1 cellular context compared by ENCODE assay signal in the genomic region with DNA sequence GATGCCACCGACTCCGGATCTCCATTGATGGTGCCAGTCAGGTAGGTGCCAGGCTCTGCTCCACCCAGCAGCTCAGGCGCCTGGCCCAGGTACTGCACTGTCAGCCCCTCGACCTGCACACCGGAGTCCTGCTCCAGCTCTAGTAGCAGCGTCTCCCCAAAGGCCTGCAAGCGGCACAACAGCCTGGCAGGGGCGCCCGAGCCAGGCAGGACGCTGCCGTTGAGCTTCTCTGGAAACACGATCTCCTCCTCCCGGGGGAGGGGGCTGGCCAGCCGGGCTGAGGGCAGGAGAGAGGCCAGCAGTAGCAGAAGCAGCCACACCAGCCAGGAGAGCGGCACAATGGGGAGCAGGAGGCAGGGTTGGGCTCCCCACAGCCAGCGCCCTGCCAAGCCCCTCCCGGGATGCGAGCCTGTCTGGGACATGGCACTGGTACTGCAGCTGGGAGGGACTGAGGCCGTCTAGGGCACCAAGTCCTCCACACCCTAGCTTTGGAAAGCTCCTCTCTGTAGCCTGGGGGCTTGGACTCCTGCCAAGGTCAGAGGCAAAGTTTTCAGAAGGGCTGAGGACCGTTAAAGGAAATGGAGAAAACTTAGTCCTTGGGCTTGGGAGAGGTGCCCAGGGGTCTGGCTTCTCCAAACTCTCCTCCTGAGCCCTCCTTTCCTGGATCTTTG.
A peak's percentile ranks its signal among the peaks of the same experiment; 100 is the strongest.
TF ChIP-seq lines count a peak whose summit lies in the region.

No MANE protein-coding gene starts in this region.

TF ChIP-seq in HEK293, 187 proteins besides CTCF, POLR2A, EP300 and RAD21 (continued from another document and continues in another):
- TF ChIP-seq, protein P1, sequence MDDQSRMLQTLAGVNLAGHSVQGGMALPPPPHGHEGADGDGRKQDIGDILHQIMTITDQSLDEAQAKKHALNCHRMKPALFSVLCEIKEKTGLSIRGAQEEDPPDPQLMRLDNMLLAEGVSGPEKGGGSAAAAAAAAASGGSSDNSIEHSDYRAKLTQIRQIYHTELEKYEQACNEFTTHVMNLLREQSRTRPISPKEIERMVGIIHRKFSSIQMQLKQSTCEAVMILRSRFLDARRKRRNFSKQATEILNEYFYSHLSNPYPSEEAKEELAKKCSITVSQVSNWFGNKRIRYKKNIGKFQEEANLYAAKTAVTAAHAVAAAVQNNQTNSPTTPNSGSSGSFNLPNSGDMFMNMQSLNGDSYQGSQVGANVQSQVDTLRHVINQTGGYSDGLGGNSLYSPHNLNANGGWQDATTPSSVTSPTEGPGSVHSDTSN (CRISPR knock-in tag; IDR thresholded peaks at IDR 0.05), result 0 out of 2 replicates have a peak, but pooled peaks have one; percentile 44
- TF ChIP-seq, protein P2, sequence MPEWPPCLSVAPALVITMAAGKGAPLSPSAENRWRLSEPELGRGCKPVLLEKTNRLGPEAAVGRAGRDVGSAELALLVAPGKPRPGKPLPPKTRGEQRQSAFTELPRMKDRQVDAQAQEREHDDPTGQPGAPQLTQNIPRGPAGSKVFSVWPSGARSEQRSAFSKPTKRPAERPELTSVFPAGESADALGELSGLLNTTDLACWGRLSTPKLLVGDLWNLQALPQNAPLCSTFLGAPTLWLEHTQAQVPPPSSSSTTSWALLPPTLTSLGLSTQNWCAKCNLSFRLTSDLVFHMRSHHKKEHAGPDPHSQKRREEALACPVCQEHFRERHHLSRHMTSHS (tag by site-specific recombination; IDR thresholded peaks at IDR 0.05), result no peak
- TF ChIP-seq, protein P3, sequence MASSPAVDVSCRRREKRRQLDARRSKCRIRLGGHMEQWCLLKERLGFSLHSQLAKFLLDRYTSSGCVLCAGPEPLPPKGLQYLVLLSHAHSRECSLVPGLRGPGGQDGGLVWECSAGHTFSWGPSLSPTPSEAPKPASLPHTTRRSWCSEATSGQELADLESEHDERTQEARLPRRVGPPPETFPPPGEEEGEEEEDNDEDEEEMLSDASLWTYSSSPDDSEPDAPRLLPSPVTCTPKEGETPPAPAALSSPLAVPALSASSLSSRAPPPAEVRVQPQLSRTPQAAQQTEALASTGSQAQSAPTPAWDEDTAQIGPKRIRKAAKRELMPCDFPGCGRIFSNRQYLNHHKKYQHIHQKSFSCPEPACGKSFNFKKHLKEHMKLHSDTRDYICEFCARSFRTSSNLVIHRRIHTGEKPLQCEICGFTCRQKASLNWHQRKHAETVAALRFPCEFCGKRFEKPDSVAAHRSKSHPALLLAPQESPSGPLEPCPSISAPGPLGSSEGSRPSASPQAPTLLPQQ (tag by site-specific recombination; IDR thresholded peaks at IDR 0.05), result no peak
- TF ChIP-seq, protein P4, sequence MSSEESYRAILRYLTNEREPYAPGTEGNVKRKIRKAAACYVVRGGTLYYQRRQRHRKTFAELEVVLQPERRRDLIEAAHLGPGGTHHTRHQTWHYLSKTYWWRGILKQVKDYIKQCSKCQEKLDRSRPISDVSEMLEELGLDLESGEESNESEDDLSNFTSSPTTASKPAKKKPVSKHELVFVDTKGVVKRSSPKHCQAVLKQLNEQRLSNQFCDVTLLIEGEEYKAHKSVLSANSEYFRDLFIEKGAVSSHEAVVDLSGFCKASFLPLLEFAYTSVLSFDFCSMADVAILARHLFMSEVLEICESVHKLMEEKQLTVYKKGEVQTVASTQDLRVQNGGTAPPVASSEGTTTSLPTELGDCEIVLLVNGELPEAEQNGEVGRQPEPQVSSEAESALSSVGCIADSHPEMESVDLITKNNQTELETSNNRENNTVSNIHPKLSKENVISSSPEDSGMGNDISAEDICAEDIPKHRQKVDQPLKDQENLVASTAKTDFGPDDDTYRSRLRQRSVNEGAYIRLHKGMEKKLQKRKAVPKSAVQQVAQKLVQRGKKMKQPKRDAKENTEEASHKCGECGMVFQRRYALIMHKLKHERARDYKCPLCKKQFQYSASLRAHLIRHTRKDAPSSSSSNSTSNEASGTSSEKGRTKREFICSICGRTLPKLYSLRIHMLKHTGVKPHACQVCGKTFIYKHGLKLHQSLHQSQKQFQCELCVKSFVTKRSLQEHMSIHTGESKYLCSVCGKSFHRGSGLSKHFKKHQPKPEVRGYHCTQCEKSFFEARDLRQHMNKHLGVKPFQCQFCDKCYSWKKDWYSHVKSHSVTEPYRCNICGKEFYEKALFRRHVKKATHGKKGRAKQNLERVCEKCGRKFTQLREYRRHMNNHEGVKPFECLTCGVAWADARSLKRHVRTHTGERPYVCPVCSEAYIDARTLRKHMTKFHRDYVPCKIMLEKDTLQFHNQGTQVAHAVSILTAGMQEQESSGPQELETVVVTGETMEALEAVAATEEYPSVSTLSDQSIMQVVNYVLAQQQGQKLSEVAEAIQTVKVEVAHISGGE (tag by site-specific recombination; conservative IDR thresholded peaks at IDR 0.05; ENCODE audit: low read depth), result no peak
- TF ChIP-seq ZNF394 (tag by site-specific recombination; IDR thresholded peaks at IDR 0.05; ENCODE audit: borderline replicate concordance) (peak; percentile 43; the same call in 1 of the 2 replicates), KLF7 (tag by site-specific recombination; IDR thresholded peaks at IDR 0.05; ENCODE audit: borderline replicate concordance) (no peak), ZSCAN23 (tag by site-specific recombination; IDR thresholded peaks at IDR 0.05) (no peak), ZNF266 (tag by site-specific recombination; IDR thresholded peaks at IDR 0.05; ENCODE audit: low read depth) (no peak), ZNF274 (IDR thresholded peaks at IDR 0.05; ENCODE audit: low read length) (no peak), ZNF274 (tag by site-specific recombination; IDR thresholded peaks at IDR 0.05; ENCODE audit: borderline replicate concordance) (no peak), ZNF530 (tag by site-specific recombination; IDR thresholded peaks at IDR 0.05; ENCODE audit: low read depth) (no peak), YY1 (tag by site-specific recombination; IDR thresholded peaks at IDR 0.05) (no peak), ZNF23 (tag by site-specific recombination; IDR thresholded peaks at IDR 0.05; ENCODE audit: borderline replicate concordance) (no peak), GFI1B (tag by site-specific recombination; IDR thresholded peaks at IDR 0.05) (no peak), ZBTB48 (tag by site-specific recombination; IDR thresholded peaks at IDR 0.05) (0 out of 2 replicates have a peak, but pooled peaks have one; percentile 48), ZNF426 (tag by site-specific recombination; IDR thresholded peaks at IDR 0.05) (no peak), ZNF768 (tag by site-specific recombination; IDR thresholded peaks at IDR 0.05) (no peak)
- TF ChIP-seq, protein P5, sequence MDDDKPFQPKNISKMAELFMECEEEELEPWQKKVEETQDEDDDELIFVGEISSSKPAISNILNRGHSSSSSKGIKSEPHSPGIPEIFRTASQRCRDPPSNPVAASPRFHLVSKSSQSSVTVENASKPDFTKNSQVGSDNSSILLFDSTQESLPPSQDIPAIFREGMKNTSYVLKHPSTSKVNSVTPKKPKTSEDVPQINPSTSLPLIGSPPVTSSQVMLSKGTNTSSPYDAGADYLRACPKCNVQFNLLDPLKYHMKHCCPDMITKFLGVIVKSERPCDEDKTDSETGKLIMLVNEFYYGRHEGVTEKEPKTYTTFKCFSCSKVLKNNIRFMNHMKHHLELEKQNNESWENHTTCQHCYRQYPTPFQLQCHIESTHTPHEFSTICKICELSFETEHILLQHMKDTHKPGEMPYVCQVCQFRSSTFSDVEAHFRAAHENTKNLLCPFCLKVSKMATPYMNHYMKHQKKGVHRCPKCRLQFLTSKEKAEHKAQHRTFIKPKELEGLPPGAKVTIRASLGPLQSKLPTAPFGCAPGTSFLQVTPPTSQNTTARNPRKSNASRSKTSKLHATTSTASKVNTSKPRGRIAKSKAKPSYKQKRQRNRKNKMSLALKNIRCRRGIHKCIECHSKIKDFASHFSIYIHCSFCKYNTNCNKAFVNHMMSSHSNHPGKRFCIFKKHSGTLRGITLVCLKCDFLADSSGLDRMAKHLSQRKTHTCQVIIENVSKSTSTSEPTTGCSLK (tag by site-specific recombination; IDR thresholded peaks at IDR 0.05), result no peak
- TF ChIP-seq, protein P6, sequence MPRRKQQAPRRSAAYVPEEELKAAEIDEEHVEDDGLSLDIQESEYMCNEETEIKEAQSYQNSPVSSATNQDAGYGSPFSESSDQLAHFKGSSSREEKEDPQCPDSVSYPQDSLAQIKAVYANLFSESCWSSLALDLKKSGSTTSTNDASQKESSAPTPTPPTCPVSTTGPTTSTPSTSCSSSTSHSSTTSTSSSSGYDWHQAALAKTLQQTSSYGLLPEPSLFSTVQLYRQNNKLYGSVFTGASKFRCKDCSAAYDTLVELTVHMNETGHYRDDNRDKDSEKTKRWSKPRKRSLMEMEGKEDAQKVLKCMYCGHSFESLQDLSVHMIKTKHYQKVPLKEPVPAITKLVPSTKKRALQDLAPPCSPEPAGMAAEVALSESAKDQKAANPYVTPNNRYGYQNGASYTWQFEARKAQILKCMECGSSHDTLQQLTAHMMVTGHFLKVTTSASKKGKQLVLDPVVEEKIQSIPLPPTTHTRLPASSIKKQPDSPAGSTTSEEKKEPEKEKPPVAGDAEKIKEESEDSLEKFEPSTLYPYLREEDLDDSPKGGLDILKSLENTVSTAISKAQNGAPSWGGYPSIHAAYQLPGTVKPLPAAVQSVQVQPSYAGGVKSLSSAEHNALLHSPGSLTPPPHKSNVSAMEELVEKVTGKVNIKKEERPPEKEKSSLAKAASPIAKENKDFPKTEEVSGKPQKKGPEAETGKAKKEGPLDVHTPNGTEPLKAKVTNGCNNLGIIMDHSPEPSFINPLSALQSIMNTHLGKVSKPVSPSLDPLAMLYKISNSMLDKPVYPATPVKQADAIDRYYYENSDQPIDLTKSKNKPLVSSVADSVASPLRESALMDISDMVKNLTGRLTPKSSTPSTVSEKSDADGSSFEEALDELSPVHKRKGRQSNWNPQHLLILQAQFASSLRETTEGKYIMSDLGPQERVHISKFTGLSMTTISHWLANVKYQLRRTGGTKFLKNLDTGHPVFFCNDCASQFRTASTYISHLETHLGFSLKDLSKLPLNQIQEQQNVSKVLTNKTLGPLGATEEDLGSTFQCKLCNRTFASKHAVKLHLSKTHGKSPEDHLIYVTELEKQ (tag by site-specific recombination; IDR thresholded peaks at IDR 0.05; ENCODE audit: borderline replicate concordance), result no peak
- TF ChIP-seq, protein P7, sequence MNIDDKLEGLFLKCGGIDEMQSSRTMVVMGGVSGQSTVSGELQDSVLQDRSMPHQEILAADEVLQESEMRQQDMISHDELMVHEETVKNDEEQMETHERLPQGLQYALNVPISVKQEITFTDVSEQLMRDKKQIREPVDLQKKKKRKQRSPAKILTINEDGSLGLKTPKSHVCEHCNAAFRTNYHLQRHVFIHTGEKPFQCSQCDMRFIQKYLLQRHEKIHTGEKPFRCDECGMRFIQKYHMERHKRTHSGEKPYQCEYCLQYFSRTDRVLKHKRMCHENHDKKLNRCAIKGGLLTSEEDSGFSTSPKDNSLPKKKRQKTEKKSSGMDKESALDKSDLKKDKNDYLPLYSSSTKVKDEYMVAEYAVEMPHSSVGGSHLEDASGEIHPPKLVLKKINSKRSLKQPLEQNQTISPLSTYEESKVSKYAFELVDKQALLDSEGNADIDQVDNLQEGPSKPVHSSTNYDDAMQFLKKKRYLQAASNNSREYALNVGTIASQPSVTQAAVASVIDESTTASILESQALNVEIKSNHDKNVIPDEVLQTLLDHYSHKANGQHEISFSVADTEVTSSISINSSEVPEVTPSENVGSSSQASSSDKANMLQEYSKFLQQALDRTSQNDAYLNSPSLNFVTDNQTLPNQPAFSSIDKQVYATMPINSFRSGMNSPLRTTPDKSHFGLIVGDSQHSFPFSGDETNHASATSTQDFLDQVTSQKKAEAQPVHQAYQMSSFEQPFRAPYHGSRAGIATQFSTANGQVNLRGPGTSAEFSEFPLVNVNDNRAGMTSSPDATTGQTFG (tag by site-specific recombination; IDR thresholded peaks at IDR 0.05; ENCODE audit: borderline replicate concordance), result no peak
- TF ChIP-seq, protein P8, sequence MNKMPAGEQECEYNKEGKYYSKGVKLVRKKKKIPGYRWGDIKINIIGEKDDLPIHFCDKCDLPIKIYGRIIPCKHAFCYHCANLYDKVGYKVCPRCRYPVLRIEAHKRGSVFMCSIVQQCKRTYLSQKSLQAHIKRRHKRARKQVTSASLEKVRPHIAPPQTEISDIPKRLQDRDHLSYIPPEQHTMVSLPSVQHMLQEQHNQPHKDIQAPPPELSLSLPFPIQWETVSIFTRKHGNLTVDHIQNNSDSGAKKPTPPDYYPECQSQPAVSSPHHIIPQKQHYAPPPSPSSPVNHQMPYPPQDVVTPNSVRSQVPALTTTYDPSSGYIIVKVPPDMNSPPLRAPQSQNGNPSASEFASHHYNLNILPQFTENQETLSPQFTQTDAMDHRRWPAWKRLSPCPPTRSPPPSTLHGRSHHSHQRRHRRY (tag by site-specific recombination; IDR thresholded peaks at IDR 0.05), result no peak
- TF ChIP-seq, protein P9, sequence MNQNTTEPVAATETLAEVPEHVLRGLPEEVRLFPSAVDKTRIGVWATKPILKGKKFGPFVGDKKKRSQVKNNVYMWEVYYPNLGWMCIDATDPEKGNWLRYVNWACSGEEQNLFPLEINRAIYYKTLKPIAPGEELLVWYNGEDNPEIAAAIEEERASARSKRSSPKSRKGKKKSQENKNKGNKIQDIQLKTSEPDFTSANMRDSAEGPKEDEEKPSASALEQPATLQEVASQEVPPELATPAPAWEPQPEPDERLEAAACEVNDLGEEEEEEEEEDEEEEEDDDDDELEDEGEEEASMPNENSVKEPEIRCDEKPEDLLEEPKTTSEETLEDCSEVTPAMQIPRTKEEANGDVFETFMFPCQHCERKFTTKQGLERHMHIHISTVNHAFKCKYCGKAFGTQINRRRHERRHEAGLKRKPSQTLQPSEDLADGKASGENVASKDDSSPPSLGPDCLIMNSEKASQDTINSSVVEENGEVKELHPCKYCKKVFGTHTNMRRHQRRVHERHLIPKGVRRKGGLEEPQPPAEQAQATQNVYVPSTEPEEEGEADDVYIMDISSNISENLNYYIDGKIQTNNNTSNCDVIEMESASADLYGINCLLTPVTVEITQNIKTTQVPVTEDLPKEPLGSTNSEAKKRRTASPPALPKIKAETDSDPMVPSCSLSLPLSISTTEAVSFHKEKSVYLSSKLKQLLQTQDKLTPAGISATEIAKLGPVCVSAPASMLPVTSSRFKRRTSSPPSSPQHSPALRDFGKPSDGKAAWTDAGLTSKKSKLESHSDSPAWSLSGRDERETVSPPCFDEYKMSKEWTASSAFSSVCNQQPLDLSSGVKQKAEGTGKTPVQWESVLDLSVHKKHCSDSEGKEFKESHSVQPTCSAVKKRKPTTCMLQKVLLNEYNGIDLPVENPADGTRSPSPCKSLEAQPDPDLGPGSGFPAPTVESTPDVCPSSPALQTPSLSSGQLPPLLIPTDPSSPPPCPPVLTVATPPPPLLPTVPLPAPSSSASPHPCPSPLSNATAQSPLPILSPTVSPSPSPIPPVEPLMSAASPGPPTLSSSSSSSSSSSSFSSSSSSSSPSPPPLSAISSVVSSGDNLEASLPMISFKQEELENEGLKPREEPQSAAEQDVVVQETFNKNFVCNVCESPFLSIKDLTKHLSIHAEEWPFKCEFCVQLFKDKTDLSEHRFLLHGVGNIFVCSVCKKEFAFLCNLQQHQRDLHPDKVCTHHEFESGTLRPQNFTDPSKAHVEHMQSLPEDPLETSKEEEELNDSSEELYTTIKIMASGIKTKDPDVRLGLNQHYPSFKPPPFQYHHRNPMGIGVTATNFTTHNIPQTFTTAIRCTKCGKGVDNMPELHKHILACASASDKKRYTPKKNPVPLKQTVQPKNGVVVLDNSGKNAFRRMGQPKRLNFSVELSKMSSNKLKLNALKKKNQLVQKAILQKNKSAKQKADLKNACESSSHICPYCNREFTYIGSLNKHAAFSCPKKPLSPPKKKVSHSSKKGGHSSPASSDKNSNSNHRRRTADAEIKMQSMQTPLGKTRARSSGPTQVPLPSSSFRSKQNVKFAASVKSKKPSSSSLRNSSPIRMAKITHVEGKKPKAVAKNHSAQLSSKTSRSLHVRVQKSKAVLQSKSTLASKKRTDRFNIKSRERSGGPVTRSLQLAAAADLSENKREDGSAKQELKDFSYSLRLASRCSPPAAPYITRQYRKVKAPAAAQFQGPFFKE (tag by site-specific recombination; IDR thresholded peaks at IDR 0.05; ENCODE audit: borderline replicate concordance), result no peak
